Comparison of ENCODE assay signal across 21 cellular contexts in genomic region chr6:81623106-81623834, GRCh38.
"Had no signal": no experiment of that assay in that cellular context is flagged by ENCODE, and none has a peak within 500 bp of the region (broad histone marks: within the 10 kb centered on the region; RNA-seq: fewer than 3 reads in every experiment).

No MANE protein-coding gene starts in this region.

- ATAC-seq: left lung; lower lobe of right lung; naive thymus-derived CD4-positive, alpha-beta T cell; stimulated activated effector memory CD8-positive, alpha-beta T cell treated with anti-CD3 and anti-CD28 coated beads, Interleukin-12 subunit alpha, Interleukin-12 subunit beta, amount 100 ng/mL, for 72 hours; stimulated activated naive CD8-positive, alpha-beta T cell treated with anti-CD3 and anti-CD28 coated beads, Interleukin-15, Interleukin-2, amounts not matched to agents 100 U/mL and 50 U/mL, for 24 hours had no signal

- H3K9ac ChIP-seq: parathyroid adenoma had no signal

- H3K36me3 Mint-ChIP-seq: memory B cell; naive thymus-derived CD4-positive, alpha-beta T cell; stimulated activated effector memory CD8-positive, alpha-beta T cell treated with anti-CD3 and anti-CD28 coated beads, Interleukin-12 subunit alpha, Interleukin-12 subunit beta, amount 100 ng/mL, for 72 hours had no signal

- H3K27me3 Mint-ChIP-seq: memory B cell; naive thymus-derived CD4-positive, alpha-beta T cell had no signal

- H3K27ac ChIP-seq: dorsolateral prefrontal cortex, esophagus muscularis mucosa, left lung, lower lobe of right lung, parathyroid adenoma, prostate gland, right lobe of liver, tibial artery had no signal

- H3K79me2 ChIP-seq: parathyroid adenoma had no signal

- H3K27ac Mint-ChIP-seq: memory B cell; naive thymus-derived CD4-positive, alpha-beta T cell; nephron progenitor cell; stimulated activated effector memory CD8-positive, alpha-beta T cell treated with anti-CD3 and anti-CD28 coated beads, Interleukin-12 subunit alpha, Interleukin-12 subunit beta, amount 100 ng/mL, for 72 hours had no signal

- H2AFZ ChIP-seq: parathyroid adenoma had no signal

- H3K27me3 ChIP-seq: esophagus muscularis mucosa, left lung, right lobe of liver, tibial artery had no signal

- H3K4me1 Mint-ChIP-seq: memory B cell; naive thymus-derived CD4-positive, alpha-beta T cell; nephron progenitor cell; stimulated activated effector memory CD8-positive, alpha-beta T cell treated with anti-CD3 and anti-CD28 coated beads, Interleukin-12 subunit alpha, Interleukin-12 subunit beta, amount 100 ng/mL, for 72 hours had no signal

- DNase-seq: central memory CD4-positive, alpha-beta T cell; cortex of kidney; dorsolateral prefrontal cortex; effector CD8-positive, alpha-beta T cell; foreskin fibroblast; head of caudate nucleus; hippocampal formation; left lung; lower lobe of right lung; naive thymus-derived CD4-positive, alpha-beta T cell; nephron progenitor cell; right lobe of liver; stimulated activated CD4-positive, alpha-beta T cell treated with anti-CD3 and anti-CD28 coated beads, Interleukin-4, amount 100 ng/mL, for 1 hour; stimulated activated CD8-positive, alpha-beta memory T cell treated with anti-CD3 and anti-CD28 coated beads, Interleukin-4, amount 100 ng/mL, for 48 hours; stimulated activated naive CD8-positive, alpha-beta T cell treated with anti-CD3 and anti-CD28 coated beads, Interleukin-15, Interleukin-2, amounts not matched to agents 100 U/mL and 50 U/mL, for 24 hours; tibial artery had no signal

- H3K4me1 ChIP-seq: esophagus muscularis mucosa, left lung, lower lobe of right lung, parathyroid adenoma, prostate gland, right lobe of liver had no signal

- H3K4me3 ChIP-seq: dorsolateral prefrontal cortex, esophagus muscularis mucosa, left lung, lower lobe of right lung, prostate gland, right lobe of liver, tibial artery had no signal

- H3K36me3 ChIP-seq: esophagus muscularis mucosa, left lung, lower lobe of right lung, prostate gland, right lobe of liver, tibial artery had no signal

- H3K9me3 ChIP-seq: esophagus muscularis mucosa, left lung, lower lobe of right lung, prostate gland, right lobe of liver, tibial artery had no signal

- H3K9me3 Mint-ChIP-seq: nephron progenitor cell had no signal

- H3K4me3 Mint-ChIP-seq: memory B cell; naive thymus-derived CD4-positive, alpha-beta T cell; nephron progenitor cell; stimulated activated effector memory CD8-positive, alpha-beta T cell treated with anti-CD3 and anti-CD28 coated beads, Interleukin-12 subunit alpha, Interleukin-12 subunit beta, amount 100 ng/mL, for 72 hours had no signal
